Comparison of ENCODE assay signal across 12 cellular contexts in the genomic region with DNA sequence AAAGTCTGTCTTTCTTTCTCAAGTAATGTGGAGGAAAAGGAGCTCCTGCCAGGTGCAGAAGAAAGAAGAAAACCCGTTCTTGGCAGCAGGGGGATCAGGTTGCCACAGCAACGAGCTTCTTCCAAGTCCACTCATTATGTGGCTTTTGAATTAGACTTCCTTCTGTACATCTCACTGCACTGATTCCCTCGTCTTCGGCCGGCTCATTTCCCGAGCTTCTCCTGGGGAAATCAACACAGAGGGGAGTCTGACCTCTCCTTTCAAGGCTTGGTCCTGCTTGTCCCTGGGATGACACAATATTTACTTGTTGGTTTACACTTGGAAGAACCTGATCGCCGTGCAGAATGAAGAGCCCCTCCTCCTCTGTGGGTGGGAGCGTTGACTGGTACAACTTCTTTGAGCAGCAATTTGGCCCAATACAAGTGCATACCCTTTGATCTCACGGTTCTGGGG. TPM values are rescaled to one million over a fixed set of nuclear protein-coding genes. Genes with fewer than 3 reads are reported as not detected.
DNase-seq lines count a peak whose midpoint lies in the region; FAIRE-seq and TF ChIP-seq lines count a peak whose summit lies in the region.
"Had no signal": no experiment of that assay in that cellular context is flagged by ENCODE, and none has a peak within 500 bp of the region (broad histone marks: within the 10 kb centered on the region; RNA-seq: fewer than 3 reads in every experiment).

No MANE protein-coding gene starts in this region.

- no peaks in the 10 kb centered on the region for H3K9me3 Mint-ChIP-seq in activated CD4-positive, alpha-beta memory T cell treated with anti-CD3 and anti-CD28 coated beads, Interleukin-2, amount 10 ng/mL, durations not matched to agents 7 days and 5 days
- H3K9me3 Mint-ChIP-seq: effector memory CD8-positive, alpha-beta T cell had no signal

- H3K4me3 ChIP-seq in bronchial epithelial cell (ENCODE audit: low read depth, low read length) = no peak overlapping the region
- H3K4me3 ChIP-seq: testis had no signal

- no peak for FAIRE-seq in bronchial epithelial cell (lab: Jason Lieb, UNC)

- H3K36me3 ChIP-seq in KOPT-K1 (ENCODE audit: insufficient read depth, low read length) (no peaks in the 10 kb centered on the region), bronchial epithelial cell (ENCODE audit: control insufficient read depth, insufficient read depth, low read length) (no peaks in the 10 kb centered on the region)

- H3K4me3 Mint-ChIP-seq in activated CD4-positive, alpha-beta memory T cell treated with anti-CD3 and anti-CD28 coated beads, Interleukin-2, amount 10 ng/mL, durations not matched to agents 7 days and 5 days = no peak overlapping the region
- H3K4me3 Mint-ChIP-seq: effector memory CD8-positive, alpha-beta T cell had no signal

- peaks cover 3% of the 10 kb centered on the region for H3K36me3 Mint-ChIP-seq in activated CD4-positive, alpha-beta memory T cell treated with anti-CD3 and anti-CD28 coated beads, Interleukin-2, amount 10 ng/mL, durations not matched to agents 7 days and 5 days (ENCODE audit: low read depth)

- no peak for TF ChIP-seq CTCF in bronchial epithelial cell (IDR thresholded peaks at IDR 0.05; ENCODE audit: insufficient read depth, low read length, severe bottlenecking)

- POLR2A ChIA-PET in activated CD4-positive, alpha-beta memory T cell treated with anti-CD3 and anti-CD28 coated beads, Interleukin-2, amount 10 ng/mL, durations not matched to agents 7 days and 5 days (lab: Charles Lee) = no interaction called here

- H3K27ac ChIP-seq in KOPT-K1 (ENCODE audit: low read depth, low read length, poor library complexity, severe bottlenecking) = peak overlapping the region; percentile 8
- H3K27ac ChIP-seq: testis had no signal

- peaks cover 27% of the 10 kb centered on the region for H3K27me3 Mint-ChIP-seq in activated CD4-positive, alpha-beta memory T cell treated with anti-CD3 and anti-CD28 coated beads, Interleukin-2, amount 10 ng/mL, durations not matched to agents 7 days and 5 days
- H3K27me3 Mint-ChIP-seq: effector memory CD8-positive, alpha-beta T cell had no signal

- H3K27me3 ChIP-seq in bronchial epithelial cell (ENCODE audit: control insufficient read depth, insufficient read depth, low read length) = peaks cover 13% of the 10 kb centered on the region
- H3K27me3 ChIP-seq: testis had no signal

- CTCF ChIA-PET in activated CD4-positive, alpha-beta memory T cell treated with anti-CD3 and anti-CD28 coated beads, Interleukin-2, amount 10 ng/mL, durations not matched to agents 7 days and 5 days (lab: Charles Lee) = interaction anchor here (0.5 kb wide), 1 partner anchor 16 kb away, joined by 3 read pairs; no protein-coding TSS in a partner anchor

- H3K27ac Mint-ChIP-seq in activated CD4-positive, alpha-beta memory T cell treated with anti-CD3 and anti-CD28 coated beads, Interleukin-2, amount 10 ng/mL, durations not matched to agents 7 days and 5 days = no peak overlapping the region
- H3K27ac Mint-ChIP-seq: effector memory CD8-positive, alpha-beta T cell had no signal

- H3K9me3 ChIP-seq in KOPT-K1 (ENCODE audit: insufficient read depth, low read length, poor library complexity, severe bottlenecking) = no peaks in the 10 kb centered on the region
- H3K9me3 ChIP-seq: testis had no signal

- H3K4me1 Mint-ChIP-seq in activated CD4-positive, alpha-beta memory T cell treated with anti-CD3 and anti-CD28 coated beads, Interleukin-2, amount 10 ng/mL, durations not matched to agents 7 days and 5 days = peaks cover 25% of the 10 kb centered on the region

- DNase-seq in Ammon's horn (ENCODE audit: low spot score) (peak; percentile 57), bronchial epithelial cell (ENCODE audit: low read depth) (peak; percentile 38), middle frontal gyrus (ENCODE audit: extremely low spot score, low spot score) (peak; percentile 36), NCI-H526 treated with DMSO at 0.1 percent for 48 hours (lab: John Stamatoyannopoulos, UW) (no peak), mucosa of gallbladder (ENCODE audit: low spot score) (no peak)
- DNase-seq in central memory CD4-positive, alpha-beta T cell = no peak
- DNase-seq in activated CD4-positive, alpha-beta memory T cell treated with anti-CD3 and anti-CD28 coated beads, Interleukin-2, amount 10 ng/mL, durations not matched to agents 7 days and 5 days = no peak
- DNase-seq: effector memory CD8-positive, alpha-beta T cell; NCI-H1092 treated with DMSO at 0.1 percent for 48 hours; testis had no signal

RNA-seq across cellular contexts. Expression of a gene that starts 35.3 kb away (rescaled TPM):
- total RNA-seq in bronchial epithelial cell (not detected in 2 replicates), mucosa of gallbladder (0.23 TPM)
- not detected for total RNA-seq in activated CD4-positive, alpha-beta memory T cell treated with anti-CD3 and anti-CD28 coated beads, Interleukin-2, amount 10 ng/mL, durations not matched to agents 7 days and 5 days
- total RNA-seq: pulmonary artery endothelial cell had no signal

Comparison
In these comparisons a context has a peak if more than half of its experiments do, and no peak if none do; other contexts are left out.
1. DNase-seq: peak in Ammon's horn (single experiment), bronchial epithelial cell (single experiment) and middle frontal gyrus (single experiment); none in NCI-H526 treated with DMSO at 0.1 percent for 48 hours (single experiment), mucosa of gallbladder (single experiment), central memory CD4-positive, alpha-beta T cell (single experiment) and activated CD4-positive, alpha-beta memory T cell treated with anti-CD3 and anti-CD28 coated beads, Interleukin-2, amount 10 ng/mL, durations not matched to agents 7 days and 5 days (single experiment).